1 cellular context compared by ENCODE assay signal in genomic region chr7:69598081-69598486, GRCh38.
TF ChIP-seq lines count a peak whose summit lies in the region.

AUTS2 (plus strand) TSS chr7:69598475; CDS start chr7:69599654, 1,179 bp downstream.

TF ChIP-seq in SK-N-SH treated with all-trans-retinoic acid at 6 μM for 48 hours, 23 proteins besides CTCF, POLR2A, EP300 and RAD21 (continued from another document):
- TF ChIP-seq TSHZ2 (CRISPR knock-in tag; IDR thresholded peaks at IDR 0.05) (peak; percentile 61; the same call in 1 of the 2 replicates), SNAI2 (CRISPR knock-in tag; IDR thresholded peaks at IDR 0.05) (peak; percentile 80; the same call in 1 of the 2 replicates)
